ENCODE assay signal across 17 cellular contexts in the genomic region with DNA sequence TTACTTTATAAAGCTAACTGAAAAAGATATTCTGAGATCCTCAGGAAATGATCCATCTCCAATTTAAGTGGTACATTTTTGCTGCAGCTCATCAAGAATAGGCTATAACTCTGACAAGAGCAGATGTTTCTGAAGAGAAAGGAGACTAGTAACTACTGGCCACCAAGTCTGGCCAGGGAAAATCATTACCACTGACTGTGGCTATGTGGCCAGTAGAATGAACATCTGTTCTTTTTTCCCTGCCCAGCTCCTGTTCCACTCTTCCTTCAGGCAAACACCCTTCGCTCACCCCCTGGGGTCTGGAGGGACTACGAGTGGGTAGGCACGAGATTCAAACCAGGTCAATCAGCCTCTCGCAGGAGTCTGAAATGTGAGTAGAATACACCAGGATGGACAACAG. TPM values are rescaled to one million over a fixed set of nuclear protein-coding genes. Genes with fewer than 3 reads are reported as not detected.
DNase-seq lines count a peak whose midpoint lies in the region; ATAC-seq, FAIRE-seq and TF ChIP-seq lines count a peak whose summit lies in the region.
"Had no signal": no experiment of that assay in that cellular context is flagged by ENCODE, and none has a peak within 500 bp of the region (broad histone marks: within the 10 kb centered on the region; RNA-seq: fewer than 3 reads in every experiment).

No MANE protein-coding gene starts in this region.

- H3K27ac Mint-ChIP-seq in CD4-positive, CD25-positive, alpha-beta regulatory T cell: peak overlapping the region; percentile 34 to 89 (median 79)
- H3K27ac Mint-ChIP-seq in Caco-2 (ENCODE audit: unreplicated experiment) (peak overlapping the region; percentile 28), nephron progenitor cell (peak overlapping the region; percentile 51)
- peak overlapping the region; percentile 89 for H3K27ac Mint-ChIP-seq in activated naive CD8-positive, alpha-beta T cell

- ATAC-seq in CD4-positive, CD25-positive, alpha-beta regulatory T cell (ENCODE audit: low read depth in 2 of 2): no peak
- ATAC-seq: activated T-cell treated with anti-CD3 and anti-CD28 coated beads, Interleukin-2, amount 50 U/mL, for 4 hours; lower lobe of right lung had no signal

- peaks cover 0 to 8% (median 3%) of the 10 kb centered on the region in 7 donors for H3K9me3 Mint-ChIP-seq in CD4-positive, CD25-positive, alpha-beta regulatory T cell
- H3K9me3 Mint-ChIP-seq in Caco-2 (ENCODE audit: unreplicated experiment): peaks cover 13% of the 10 kb centered on the region
- peaks cover 7% of the 10 kb centered on the region for H3K9me3 Mint-ChIP-seq in activated naive CD8-positive, alpha-beta T cell (ENCODE audit: low read depth)
- H3K9me3 Mint-ChIP-seq in nephron progenitor cell: peaks cover 30% of the 10 kb centered on the region

- BruUV-seq in Caco-2 (replicated peaks; lab: Mats Ljungman, UMichigan): no TSS peak

- H3K36me3 ChIP-seq in CD4-positive, CD25-positive, alpha-beta regulatory T cell (ENCODE audit: control insufficient read depth, insufficient read depth, low read length): peaks cover 28% of the 10 kb centered on the region
- peaks cover 13% of the 10 kb centered on the region for H3K36me3 ChIP-seq in Caco-2 (ENCODE audit: control insufficient read depth, insufficient read depth, low read length)
- H3K36me3 ChIP-seq in osteoblast (ENCODE audit: insufficient read depth, low read length): no peaks in the 10 kb centered on the region
- H3K36me3 ChIP-seq: lower lobe of right lung had no signal

- CTCF ChIA-PET in Caco-2 (lab: Charles Lee): no interaction called here

- H3K4me1 Mint-ChIP-seq in CD4-positive, CD25-positive, alpha-beta regulatory T cell: peaks cover 27 to 82% (median 65%) of the 10 kb centered on the region in 4 donors
- H3K4me1 Mint-ChIP-seq in Caco-2 (ENCODE audit: low read depth, unreplicated experiment) (peaks cover 44% of the 10 kb centered on the region), nephron progenitor cell (peaks cover 54% of the 10 kb centered on the region)
- peaks cover 80% of the 10 kb centered on the region for H3K4me1 Mint-ChIP-seq in activated naive CD8-positive, alpha-beta T cell (ENCODE audit: low read depth)

- H2AFZ ChIP-seq in osteoblast (ENCODE audit: low read length): no peak overlapping the region

- peaks cover 0 to 10% of the 10 kb centered on the region in 2 experiments for H3K9me3 ChIP-seq in CD4-positive, CD25-positive, alpha-beta regulatory T cell (ENCODE audit: control insufficient read depth in 2 of 2, low read length in 2 of 2)
- H3K9me3 ChIP-seq in Caco-2 (peaks cover 17% of the 10 kb centered on the region), osteoblast (ENCODE audit: low read depth, low read length) (no peaks in the 10 kb centered on the region)
- H3K9me3 ChIP-seq: lower lobe of right lung had no signal

- TF ChIP-seq CTCF in Caco-2 (IDR thresholded peaks at IDR 0.05; ENCODE audit: insufficient read depth in 1 of 2, low read depth in 1 of 2, low read length in 1 of 2, severe bottlenecking in 1 of 2, unreplicated experiment in 1 of 2) (no peak), nephron progenitor cell (IDR thresholded peaks at IDR 0.05) (no peak), osteoblast (IDR thresholded peaks at IDR 0.05; ENCODE audit: extremely low read depth, low read depth, low read length) (no peak)

- no peaks in the 10 kb centered on the region for H3K27me3 Mint-ChIP-seq in CD4-positive, CD25-positive, alpha-beta regulatory T cell
- H3K27me3 Mint-ChIP-seq in Caco-2 (ENCODE audit: insufficient read depth, unreplicated experiment) (no peaks in the 10 kb centered on the region), nephron progenitor cell (ENCODE audit: low read depth, poor library complexity) (peaks cover 6% of the 10 kb centered on the region)
- no peaks in the 10 kb centered on the region for H3K27me3 Mint-ChIP-seq in activated naive CD8-positive, alpha-beta T cell

- H3K4me2 ChIP-seq in osteoblast (ENCODE audit: insufficient read depth, low read length): no peak overlapping the region
- H3K4me2 ChIP-seq: smooth muscle cell had no signal

- no peak for DNase-seq in CD4-positive, CD25-positive, alpha-beta regulatory T cell
- DNase-seq in Caco-2 (no peak), nephron progenitor cell (no peak), osteoblast (ENCODE audit: insufficient read length, low spot score, missing footprints) (no peak), GM12892 (ENCODE audit: insufficient read length) (no peak), DMS 273 treated with DMSO at 0.1 percent for 48 hours (lab: John Stamatoyannopoulos, UW) (no peak)
- DNase-seq: activated CD4-positive, alpha-beta T cell treated with anti-CD3 and anti-CD28 coated beads, Interleukin-2, amount 50 U/mL, for 1 hour; activated T-cell treated with anti-CD3 and anti-CD28 coated beads, Interleukin-2, amount 50 U/mL, for 4 hours; AML-193; amygdala; GOT3; lower lobe of right lung; MM.1S; NCI-H1694; NCI-H345 had no signal

- intact Hi-C loops in Caco-2 (cut with micrococcal nuclease; ENCODE audit: unreplicated experiment): no loop called here

- H3K4me1 ChIP-seq in CD4-positive, CD25-positive, alpha-beta regulatory T cell (ENCODE audit: control insufficient read depth, insufficient read depth, low read length, poor library complexity, severe bottlenecking): peaks cover 41% of the 10 kb centered on the region
- H3K4me1 ChIP-seq in Caco-2 (peaks cover 49% of the 10 kb centered on the region), osteoblast (ENCODE audit: insufficient read depth, low read length) (peaks cover 4% of the 10 kb centered on the region)

- H4K20me1 ChIP-seq in osteoblast (ENCODE audit: insufficient read depth, low read length): peaks cover 2% of the 10 kb centered on the region

- H3K4me3 Mint-ChIP-seq in CD4-positive, CD25-positive, alpha-beta regulatory T cell: peak overlapping the region in 2 of 4 donors; percentile 22 to 39
- no peak overlapping the region for H3K4me3 Mint-ChIP-seq in Caco-2 (ENCODE audit: unreplicated experiment)
- no peak overlapping the region for H3K4me3 Mint-ChIP-seq in activated naive CD8-positive, alpha-beta T cell
- H3K4me3 Mint-ChIP-seq in nephron progenitor cell: no peak overlapping the region
- H3K4me3 Mint-ChIP-seq: activated T-cell treated with anti-CD3 and anti-CD28 coated beads, Interleukin-2, amount 50 U/mL, for 4 hours had no signal

- peaks cover 35% of the 10 kb centered on the region for H3K36me3 Mint-ChIP-seq in CD4-positive, CD25-positive, alpha-beta regulatory T cell
- peaks cover 52% of the 10 kb centered on the region for H3K36me3 Mint-ChIP-seq in Caco-2 (ENCODE audit: insufficient read depth, unreplicated experiment)
- H3K36me3 Mint-ChIP-seq in activated naive CD8-positive, alpha-beta T cell: peaks cover 25% of the 10 kb centered on the region
- peaks cover 73% of the 10 kb centered on the region for H3K36me3 Mint-ChIP-seq in nephron progenitor cell (ENCODE audit: low read depth)

- H3K79me2 ChIP-seq in osteoblast (ENCODE audit: insufficient read depth, low read length): peaks cover 12% of the 10 kb centered on the region

- no peak for FAIRE-seq in GM12892 (lab: Jason Lieb, UNC)

- POLR2A ChIA-PET in Caco-2 (lab: Charles Lee): no interaction called here

- H3K27ac ChIP-seq in CD4-positive, CD25-positive, alpha-beta regulatory T cell (ENCODE audit: insufficient read depth, low read length, poor library complexity, severe bottlenecking): peak overlapping the region; percentile 24
- no peak overlapping the region for H3K27ac ChIP-seq in osteoblast (ENCODE audit: low read depth, low read length)
- H3K27ac ChIP-seq: lower lobe of right lung had no signal

- no peak overlapping the region for H3K4me3 ChIP-seq in CD4-positive, CD25-positive, alpha-beta regulatory T cell (ENCODE audit: low read depth, low read length)
- H3K4me3 ChIP-seq in Caco-2 (ENCODE audit: low read depth, low read length) (no peak overlapping the region), osteoblast (ENCODE audit: insufficient read depth, low read length) (no peak overlapping the region)
- H3K4me3 ChIP-seq: lower lobe of right lung, smooth muscle cell had no signal

- no peak for TF ChIP-seq POLR2A in GM12892 (IDR thresholded peaks at IDR 0.05; ENCODE audit: low read depth, low read length)

- H3K27me3 ChIP-seq in CD4-positive, CD25-positive, alpha-beta regulatory T cell (ENCODE audit: control insufficient read depth, insufficient read depth, low read length): no peaks in the 10 kb centered on the region
- H3K27me3 ChIP-seq in Caco-2 (replicated peaks; ENCODE audit: control insufficient read depth, insufficient read depth, low read length) (no peaks in the 10 kb centered on the region), osteoblast (ENCODE audit: insufficient read depth, low read length) (no peaks in the 10 kb centered on the region)

RNA-seq across cellular contexts. Expression of a gene that starts 23.9 kb away (rescaled TPM):
- total RNA-seq in CD4-positive, CD25-positive, alpha-beta regulatory T cell: 330 TPM
- 100 to 1,000 TPM; 583 to 771 (median 683) TPM for polyA plus RNA-seq in CD4-positive, CD25-positive, alpha-beta regulatory T cell
- total RNA-seq in Caco-2 (2022): 400 and 431 TPM in 2 replicates
- total RNA-seq in osteoblast: 89.3 and 91.9 TPM in 2 replicates
- 128 TPM for polyA plus RNA-seq in GM12892 (2012; ENCODE audit: missing spikeins)

Comparison
In these comparisons a context has a peak if more than half of its experiments do, and no peak if none do; other contexts are left out.
1. H3K27ac Mint-ChIP-seq: peak in every context shown above with its lines; median percentile 89 in activated naive CD8-positive, alpha-beta T cell; 79 in CD4-positive, CD25-positive, alpha-beta regulatory T cell; 51 in nephron progenitor cell; 28 in Caco-2.